In genomic region chr11:84819128-84819527, GRCh38 we compare ENCODE assay signal across 18 cellular contexts.
DNase-seq lines count a peak whose midpoint lies in the region; ATAC-seq and TF ChIP-seq lines count a peak whose summit lies in the region.
"Had no signal": no experiment of that assay in that cellular context is flagged by ENCODE, and none has a peak within 500 bp of the region (broad histone marks: within the 10 kb centered on the region; RNA-seq: fewer than 3 reads in every experiment).

No MANE protein-coding gene starts in this region.

- peaks cover 15% of the 10 kb centered on the region; the same call in 1 of the 2 replicates for H3K4me1 ChIP-seq in GM23248 (ENCODE audit: insufficient read depth)
- H3K4me1 ChIP-seq: colonic mucosa, upper lobe of left lung had no signal

- H4K20me1 ChIP-seq in GM23248 (ENCODE audit: insufficient read depth) = no peaks in the 10 kb centered on the region

- in situ Hi-C loops in GM23248 (cut with MboI) = no loop called here

- no peak overlapping the region for H3K27ac ChIP-seq in GM23248
- no peak overlapping the region for H3K27ac ChIP-seq in coronary artery
- H3K27ac ChIP-seq: C4-2B, colonic mucosa, upper lobe of left lung had no signal

- H2AFZ ChIP-seq in GM23248 = no peak overlapping the region

- no peak for ATAC-seq in GM21717 (IDR thresholded peaks at IDR 0.05; ENCODE audit: unreplicated experiment)
- ATAC-seq in GM19467 (IDR thresholded peaks at IDR 0.05; ENCODE audit: unreplicated experiment) = no peak
- ATAC-seq: activated T-cell treated with anti-CD3 and anti-CD28 coated beads, Interleukin-2, amount 50 U/mL, for 4 hours; natural killer cell; T-helper 17 cell had no signal

- no peaks in the 10 kb centered on the region for H3K27me3 ChIP-seq in GM23248 (replicated peaks; ENCODE audit: insufficient read depth)
- H3K27me3 ChIP-seq: colonic mucosa, upper lobe of left lung had no signal

- H3K4me3 ChIP-seq in GM23248 = no peak overlapping the region
- no peak overlapping the region for H3K4me3 ChIP-seq in coronary artery
- H3K4me3 ChIP-seq: colonic mucosa, upper lobe of left lung had no signal

- H3K4me2 ChIP-seq in GM23248 (ENCODE audit: unreplicated experiment) = no peak overlapping the region

- no peaks in the 10 kb centered on the region for H3K79me2 ChIP-seq in GM23248 (ENCODE audit: insufficient read depth)

- H3K9ac ChIP-seq in GM23248 = no peak overlapping the region

- no peaks in the 10 kb centered on the region for H3F3A ChIP-seq in GM23248 (ENCODE audit: insufficient read depth)

- 94 to 96% methylated on average over 1 of the region's 1 CpG for WGBS in GM23248 (ENCODE audit: low coverage in 1 of 2, low lambda C conversion rate in 2 of 2, missing lambda C conversion rate in 2 of 2), 2 experiments

- TF ChIP-seq CTCF in coronary artery (IDR thresholded peaks at IDR 0.05) = no peak

- no peaks in the 10 kb centered on the region for H3K9me3 ChIP-seq in GM23248 (ENCODE audit: low read depth)
- H3K9me3 ChIP-seq: colonic mucosa, upper lobe of left lung had no signal

- no peaks in the 10 kb centered on the region for H3K36me3 ChIP-seq in GM23248 (ENCODE audit: low read depth)
- H3K36me3 ChIP-seq: colonic mucosa, upper lobe of left lung had no signal

- DNase-seq in GM23248 (peak; percentile 59), NAMALWA (ENCODE audit: low spot score) (peak; percentile 33), astrocyte of the hippocampus (ENCODE audit: low read depth, low spot score) (peak; percentile 50), medulla oblongata (ENCODE audit: extremely low spot score) (peak; percentile 35), coronary artery (ENCODE audit: low spot score) (no peak), SIG-M5 (lab: John Stamatoyannopoulos, UW) (no peak)
- DNase-seq: activated T-cell treated with anti-CD3 and anti-CD28 coated beads, Interleukin-2, amount 50 U/mL, for 4 hours; colonic mucosa; hypothalamus; natural killer cell; NCI-H2171 treated with DMSO at 0.1 percent for 48 hours; right cardiac atrium; stimulated activated CD4-positive, alpha-beta T cell treated with anti-CD3 and anti-CD28 coated beads, Interleukin-2, amount 100 ng/mL, for 48 hours; T-helper 17 cell; upper lobe of left lung had no signal

- no peaks in the 10 kb centered on the region for H3K9me2 ChIP-seq in GM23248 (ENCODE audit: insufficient read depth)

Comparison
In these comparisons a context has a peak if more than half of its experiments do, and no peak if none do; other contexts are left out.
1. DNase-seq: peak in GM23248 (single experiment), NAMALWA (single experiment), astrocyte of the hippocampus (single experiment) and medulla oblongata (single experiment); none in coronary artery (single experiment) and SIG-M5 (single experiment).